ENCODE assay signal across 2 cellular contexts in the genomic region with DNA sequence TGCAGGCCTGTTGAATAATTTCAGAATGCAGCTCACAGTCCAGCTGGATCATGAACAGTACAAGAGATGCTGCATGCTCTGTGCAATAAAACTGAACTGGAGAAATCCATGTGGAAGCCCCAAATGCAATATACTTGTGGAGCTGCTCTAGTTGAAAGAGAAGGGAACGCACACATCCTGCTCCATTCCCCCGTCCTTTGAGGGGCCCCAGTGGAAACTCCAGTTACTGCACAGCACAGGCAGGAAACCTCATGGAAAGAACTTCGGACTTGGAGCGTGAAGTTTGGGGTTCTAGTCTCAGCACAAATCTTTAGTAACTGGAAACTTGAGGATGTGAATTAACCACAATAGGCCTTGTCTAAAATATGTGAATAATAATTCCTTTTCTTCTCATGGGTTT.
TF ChIP-seq lines count a peak whose summit lies in the region.

No MANE protein-coding gene starts in this region.

TF ChIP-seq in HCT116, 20 proteins besides CTCF, POLR2A, EP300 and RAD21 (continued from another document):
- TF ChIP-seq, protein P1, sequence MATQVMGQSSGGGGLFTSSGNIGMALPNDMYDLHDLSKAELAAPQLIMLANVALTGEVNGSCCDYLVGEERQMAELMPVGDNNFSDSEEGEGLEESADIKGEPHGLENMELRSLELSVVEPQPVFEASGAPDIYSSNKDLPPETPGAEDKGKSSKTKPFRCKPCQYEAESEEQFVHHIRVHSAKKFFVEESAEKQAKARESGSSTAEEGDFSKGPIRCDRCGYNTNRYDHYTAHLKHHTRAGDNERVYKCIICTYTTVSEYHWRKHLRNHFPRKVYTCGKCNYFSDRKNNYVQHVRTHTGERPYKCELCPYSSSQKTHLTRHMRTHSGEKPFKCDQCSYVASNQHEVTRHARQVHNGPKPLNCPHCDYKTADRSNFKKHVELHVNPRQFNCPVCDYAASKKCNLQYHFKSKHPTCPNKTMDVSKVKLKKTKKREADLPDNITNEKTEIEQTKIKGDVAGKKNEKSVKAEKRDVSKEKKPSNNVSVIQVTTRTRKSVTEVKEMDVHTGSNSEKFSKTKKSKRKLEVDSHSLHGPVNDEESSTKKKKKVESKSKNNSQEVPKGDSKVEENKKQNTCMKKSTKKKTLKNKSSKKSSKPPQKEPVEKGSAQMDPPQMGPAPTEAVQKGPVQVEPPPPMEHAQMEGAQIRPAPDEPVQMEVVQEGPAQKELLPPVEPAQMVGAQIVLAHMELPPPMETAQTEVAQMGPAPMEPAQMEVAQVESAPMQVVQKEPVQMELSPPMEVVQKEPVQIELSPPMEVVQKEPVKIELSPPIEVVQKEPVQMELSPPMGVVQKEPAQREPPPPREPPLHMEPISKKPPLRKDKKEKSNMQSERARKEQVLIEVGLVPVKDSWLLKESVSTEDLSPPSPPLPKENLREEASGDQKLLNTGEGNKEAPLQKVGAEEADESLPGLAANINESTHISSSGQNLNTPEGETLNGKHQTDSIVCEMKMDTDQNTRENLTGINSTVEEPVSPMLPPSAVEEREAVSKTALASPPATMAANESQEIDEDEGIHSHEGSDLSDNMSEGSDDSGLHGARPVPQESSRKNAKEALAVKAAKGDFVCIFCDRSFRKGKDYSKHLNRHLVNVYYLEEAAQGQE (IDR thresholded peaks at IDR 0.05; ENCODE audit: low read depth), result no peak
- TF ChIP-seq, protein P2, sequence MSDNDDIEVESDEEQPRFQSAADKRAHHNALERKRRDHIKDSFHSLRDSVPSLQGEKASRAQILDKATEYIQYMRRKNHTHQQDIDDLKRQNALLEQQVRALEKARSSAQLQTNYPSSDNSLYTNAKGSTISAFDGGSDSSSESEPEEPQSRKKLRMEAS (IDR thresholded peaks at IDR 0.05), result no peak
- no peak for TF ChIP-seq JUND (IDR thresholded peaks at IDR 0.05)
- TF ChIP-seq, protein P3, sequence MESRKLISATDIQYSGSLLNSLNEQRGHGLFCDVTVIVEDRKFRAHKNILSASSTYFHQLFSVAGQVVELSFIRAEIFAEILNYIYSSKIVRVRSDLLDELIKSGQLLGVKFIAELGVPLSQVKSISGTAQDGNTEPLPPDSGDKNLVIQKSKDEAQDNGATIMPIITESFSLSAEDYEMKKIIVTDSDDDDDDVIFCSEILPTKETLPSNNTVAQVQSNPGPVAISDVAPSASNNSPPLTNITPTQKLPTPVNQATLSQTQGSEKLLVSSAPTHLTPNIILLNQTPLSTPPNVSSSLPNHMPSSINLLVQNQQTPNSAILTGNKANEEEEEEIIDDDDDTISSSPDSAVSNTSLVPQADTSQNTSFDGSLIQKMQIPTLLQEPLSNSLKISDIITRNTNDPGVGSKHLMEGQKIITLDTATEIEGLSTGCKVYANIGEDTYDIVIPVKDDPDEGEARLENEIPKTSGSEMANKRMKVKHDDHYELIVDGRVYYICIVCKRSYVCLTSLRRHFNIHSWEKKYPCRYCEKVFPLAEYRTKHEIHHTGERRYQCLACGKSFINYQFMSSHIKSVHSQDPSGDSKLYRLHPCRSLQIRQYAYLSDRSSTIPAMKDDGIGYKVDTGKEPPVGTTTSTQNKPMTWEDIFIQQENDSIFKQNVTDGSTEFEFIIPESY (IDR thresholded peaks at IDR 0.05; ENCODE audit: extremely low read depth, insufficient replicate concordance, low read length), result no peak
- TF ChIP-seq, protein P4, sequence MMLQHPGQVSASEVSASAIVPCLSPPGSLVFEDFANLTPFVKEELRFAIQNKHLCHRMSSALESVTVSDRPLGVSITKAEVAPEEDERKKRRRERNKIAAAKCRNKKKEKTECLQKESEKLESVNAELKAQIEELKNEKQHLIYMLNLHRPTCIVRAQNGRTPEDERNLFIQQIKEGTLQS (IDR thresholded peaks at IDR 0.05), result no peak
- no peak for TF ChIP-seq CBX3 (IDR thresholded peaks at IDR 0.05; ENCODE audit: low read depth)
- TF ChIP-seq EGR1 (IDR thresholded peaks at IDR 0.05; ENCODE audit: low read depth), result no peak
- no peak for TF ChIP-seq CEBPB (IDR thresholded peaks at IDR 0.05; ENCODE audit: low read depth)
- no peak for TF ChIP-seq SP1 (IDR thresholded peaks at IDR 0.05; ENCODE audit: low read depth)
- TF ChIP-seq FOSL1 (IDR thresholded peaks at IDR 0.05; ENCODE audit: low read depth), result no peak
- TF ChIP-seq SIN3A (IDR thresholded peaks at IDR 0.05; ENCODE audit: low read depth), result no peak
- TF ChIP-seq ZNF274 (IDR thresholded peaks at IDR 0.05; ENCODE audit: low read depth, low read length), result no peak
- no peak for TF ChIP-seq POLR2AphosphoS5 (IDR thresholded peaks at IDR 0.05; ENCODE audit: low read depth, low read length)
- no peak for TF ChIP-seq TCF7L2 (IDR thresholded peaks at IDR 0.05; ENCODE audit: borderline replicate concordance, extremely low read depth, insufficient read depth, insufficient read length)
- no peak for TF ChIP-seq YY1 (IDR thresholded peaks at IDR 0.05; ENCODE audit: extremely low read depth, insufficient replicate concordance, low read depth, low read length)
- no peak for TF ChIP-seq ELF1 (IDR thresholded peaks at IDR 0.05; ENCODE audit: borderline replicate concordance, low read depth)
- no peak for TF ChIP-seq ZFX (IDR thresholded peaks at IDR 0.05)
- no peak for TF ChIP-seq EZH2phosphoT487 (IDR thresholded peaks at IDR 0.05; ENCODE audit: borderline replicate concordance)
TF ChIP-seq in HCT116: peak in this region for 0.

TF ChIP-seq in neural cell, 6 proteins besides CTCF, POLR2A, EP300 and RAD21 (continued from another document):
- TF ChIP-seq, protein P1 (IDR thresholded peaks at IDR 0.05; ENCODE audit: borderline replicate concordance), result no peak
TF ChIP-seq in neural cell: peak in this region for 0.
